34 cellular contexts compared by ENCODE assay signal in genomic region chr1:248194117-248194516, GRCh38. TPM values are rescaled to one million over a fixed set of nuclear protein-coding genes. Genes with fewer than 3 reads are reported as not detected.
"Had no signal": no experiment of that assay in that cellular context is flagged by ENCODE, and none has a peak within 500 bp of the region (broad histone marks: within the 10 kb centered on the region; RNA-seq: fewer than 3 reads in every experiment).

No MANE protein-coding gene starts in this region.

- H3K27me3 Mint-ChIP-seq: stimulated activated memory B cell treated with anti-CD40 and anti-IgM and Interleukin-4, amounts not matched to agents 10 μg/mL and 1 μg/mL and 100 μg/mL, for 72 hours; stimulated activated naive CD8-positive, alpha-beta T cell treated with anti-CD3 and anti-CD28 coated beads, Interleukin-15, amount 100 ng/mL, for 72 hours; stimulated activated naive CD8-positive, alpha-beta T cell treated with anti-CD3 and anti-CD28 coated beads, Interleukin-15, Interleukin-2, amounts not matched to agents 100 ng/mL and 50 ng/mL, for 24 hours; type B pancreatic cell had no signal

- H3K9me3 ChIP-seq: testis, thyroid gland, tibial artery, transverse colon, upper lobe of right lung, uterus, vagina had no signal

- H3K4me1 ChIP-seq: stomach, suprapubic skin, testis, thyroid gland, tibial artery, tibial nerve, transverse colon, upper lobe of left lung, upper lobe of right lung, uterus, vagina had no signal

- H3K27ac Mint-ChIP-seq: stimulated activated effector memory CD8-positive, alpha-beta T cell treated with anti-CD3 and anti-CD28 coated beads, Interleukin-12 subunit alpha, Interleukin-12 subunit beta, amount 100 ng/mL, for 72 hours; stimulated activated memory B cell treated with anti-CD40 and anti-IgM and Interleukin-4, amounts not matched to agents 10 μg/mL and 1 μg/mL and 100 μg/mL, for 72 hours; stimulated activated naive B cell treated with anti-CD40 and anti-IgM and Interleukin-4, amounts not matched to agents 10 μg/mL and 1 μg/mL and 100 μg/mL, for 72 hours; stimulated activated naive CD8-positive, alpha-beta T cell treated with anti-CD3 and anti-CD28 coated beads, Interleukin-15, amount 100 ng/mL, for 72 hours; stimulated activated naive CD8-positive, alpha-beta T cell treated with anti-CD3 and anti-CD28 coated beads, Interleukin-15, Interleukin-2, amounts not matched to agents 100 ng/mL and 50 ng/mL, for 24 hours; type B pancreatic cell had no signal

- H3K36me3 Mint-ChIP-seq: stimulated activated effector memory CD8-positive, alpha-beta T cell treated with anti-CD3 and anti-CD28 coated beads, Interleukin-12 subunit alpha, Interleukin-12 subunit beta, amount 100 ng/mL, for 72 hours; stimulated activated memory B cell treated with anti-CD40 and anti-IgM and Interleukin-4, amounts not matched to agents 10 μg/mL and 1 μg/mL and 100 μg/mL, for 72 hours; stimulated activated naive B cell treated with anti-CD40 and anti-IgM and Interleukin-4, amounts not matched to agents 10 μg/mL and 1 μg/mL and 100 μg/mL, for 72 hours; type B pancreatic cell had no signal

- H3K27ac ChIP-seq: stomach, suprapubic skin, testis, thoracic aorta, thyroid gland, tibial artery, tibial nerve, transverse colon, upper lobe of left lung, upper lobe of right lung, uterus, vagina had no signal

- H3K36me3 ChIP-seq: stomach, suprapubic skin, thoracic aorta, thyroid gland, tibial artery, tibial nerve, transverse colon, upper lobe of left lung, upper lobe of right lung, uterus, vagina had no signal

- H3K27me3 ChIP-seq: stomach, suprapubic skin, testis, thyroid gland, tibial artery, tibial nerve, transverse colon, upper lobe of left lung, upper lobe of right lung, uterus, vagina had no signal

- H3K4me3 ChIP-seq: stomach, suprapubic skin, testis, thoracic aorta, thyroid gland, tibial artery, tibial nerve, transverse colon, upper lobe of left lung, upper lobe of right lung, uterus, vagina had no signal

- H3K4me1 Mint-ChIP-seq: stimulated activated effector memory CD8-positive, alpha-beta T cell treated with anti-CD3 and anti-CD28 coated beads, Interleukin-12 subunit alpha, Interleukin-12 subunit beta, amount 100 ng/mL, for 72 hours; stimulated activated memory B cell treated with anti-CD40 and anti-IgM and Interleukin-4, amounts not matched to agents 10 μg/mL and 1 μg/mL and 100 μg/mL, for 72 hours; stimulated activated naive B cell treated with anti-CD40 and anti-IgM and Interleukin-4, amounts not matched to agents 10 μg/mL and 1 μg/mL and 100 μg/mL, for 72 hours; stimulated activated naive CD8-positive, alpha-beta T cell treated with anti-CD3 and anti-CD28 coated beads, Interleukin-15, amount 100 ng/mL, for 72 hours had no signal

- ATAC-seq: stimulated activated effector memory CD8-positive, alpha-beta T cell treated with anti-CD3 and anti-CD28 coated beads, Interleukin-12 subunit alpha, Interleukin-12 subunit beta, amount 100 ng/mL, for 72 hours; stimulated activated memory B cell treated with anti-CD40 and anti-IgM and Interleukin-4, amounts not matched to agents 10 μg/mL and 1 μg/mL and 100 μg/mL, for 72 hours; stimulated activated naive B cell treated with anti-CD40 and anti-IgM and Interleukin-4, amounts not matched to agents 10 μg/mL and 1 μg/mL and 100 μg/mL, for 72 hours; stimulated activated naive CD8-positive, alpha-beta T cell treated with anti-CD3 and anti-CD28 coated beads, Interleukin-15, amount 100 ng/mL, for 72 hours; stimulated activated naive CD8-positive, alpha-beta T cell treated with anti-CD3 and anti-CD28 coated beads, Interleukin-15, Interleukin-2, amounts not matched to agents 100 U/mL and 50 U/mL, for 24 hours; upper lobe of right lung had no signal

- H3K4me3 Mint-ChIP-seq: stimulated activated effector memory CD8-positive, alpha-beta T cell treated with anti-CD3 and anti-CD28 coated beads, Interleukin-12 subunit alpha, Interleukin-12 subunit beta, amount 100 ng/mL, for 72 hours; stimulated activated memory B cell treated with anti-CD40 and anti-IgM and Interleukin-4, amounts not matched to agents 10 μg/mL and 1 μg/mL and 100 μg/mL, for 72 hours; stimulated activated naive B cell treated with anti-CD40 and anti-IgM and Interleukin-4, amounts not matched to agents 10 μg/mL and 1 μg/mL and 100 μg/mL, for 72 hours; stimulated activated naive CD8-positive, alpha-beta T cell treated with anti-CD3 and anti-CD28 coated beads, Interleukin-15, amount 100 ng/mL, for 72 hours; stimulated activated naive CD8-positive, alpha-beta T cell treated with anti-CD3 and anti-CD28 coated beads, Interleukin-15, Interleukin-2, amounts not matched to agents 100 ng/mL and 50 ng/mL, for 24 hours; type B pancreatic cell had no signal

- DNase-seq: stimulated activated CD4-positive, alpha-beta T cell treated with anti-CD3 and anti-CD28 coated beads, Interleukin-2, amount 100 ng/mL, for 48 hours; stimulated activated CD4-positive, alpha-beta T cell treated with anti-CD3 and anti-CD28 coated beads, Interleukin-4, amount 100 ng/mL, for 1 hour; stimulated activated CD4-positive, alpha-beta T cell treated with anti-CD3 and anti-CD28 coated beads, Interleukin-4, amount 100 ng/mL, for 24 hours; stimulated activated CD4-positive, alpha-beta T cell treated with anti-CD3 and anti-CD28 coated beads, Interleukin-4, amount 100 ng/mL, for 4 hours; stimulated activated CD8-positive, alpha-beta memory T cell treated with anti-CD3 and anti-CD28 coated beads, Interleukin-4, amount 100 ng/mL, for 48 hours; stimulated activated naive B cell treated with anti-CD40 and anti-IgM and Interleukin-4, amounts not matched to agents 10 μg/mL and 1 μg/mL and 100 μg/mL, for 72 hours; stimulated activated naive CD4-positive, alpha-beta T cell; stimulated activated naive CD4-positive, alpha-beta T cell treated with Interleukin-2 at 50 U/mL for 16 hours; stimulated activated naive CD8-positive, alpha-beta T cell treated with anti-CD3 and anti-CD28 coated beads, Interleukin-15, amount 100 ng/mL, for 72 hours; stimulated activated naive CD8-positive, alpha-beta T cell treated with anti-CD3 and anti-CD28 coated beads, Interleukin-15, Interleukin-2, amounts not matched to agents 100 U/mL and 50 U/mL, for 24 hours; stomach; substantia nigra; testis; thyroid gland; tibial artery; transverse colon; trophoblast cell; upper lobe of left lung; upper lobe of right lung; uterus had no signal

- FAIRE-seq: urothelium cell line had no signal

RNA-seq across cellular contexts. Expression of gene OR2M3, which starts 2.9 kb away (rescaled TPM):
- total RNA-seq: subcutaneous adipose tissue, suprapubic skin, thoracic aorta, thyroid gland, tibial nerve, transverse colon, upper lobe of left lung, upper lobe of right lung, ureter, urinary bladder, vagina had no signal
- polyA plus RNA-seq: stomach, thymus, urinary bladder had no signal

RNA-seq across cellular contexts. Expression of gene OR2M2, which starts 19.5 kb away (rescaled TPM):
- total RNA-seq: stomach, subcutaneous adipose tissue, suprapubic skin, temporal lobe, testis, thoracic aorta, thyroid gland, tibial nerve, transverse colon, upper lobe of left lung, upper lobe of right lung, ureter, urinary bladder, uterus, vagina had no signal
- polyA plus RNA-seq: stomach, thymus, urinary bladder had no signal

RNA-seq across cellular contexts. Expression of gene OR2M4, which starts 37.1 kb away (rescaled TPM):
- total RNA-seq: stomach, subcutaneous adipose tissue, suprapubic skin, thoracic aorta, thyroid gland, transverse colon, upper lobe of left lung, upper lobe of right lung, ureter, urinary bladder, uterus, vagina had no signal
- polyA plus RNA-seq: stomach, urinary bladder had no signal

RNA-seq across cellular contexts. Expression of gene OR2M5, which starts 49.2 kb away (rescaled TPM):
- total RNA-seq: stomach, subcutaneous adipose tissue, suprapubic skin, testis, thoracic aorta, thyroid gland, tibial nerve, transverse colon, upper lobe of left lung, upper lobe of right lung, ureter, urinary bladder, uterus, vagina had no signal
- polyA plus RNA-seq: stomach, thymus, urinary bladder had no signal
